In genomic region chr6:73901986-73902385, GRCh38 we compare ENCODE assay signal across 26 cellular contexts.
"Had no signal": no experiment of that assay in that cellular context is flagged by ENCODE, and none has a peak within 500 bp of the region (broad histone marks: within the 10 kb centered on the region; RNA-seq: fewer than 3 reads in every experiment).

No MANE protein-coding gene starts in this region.

- ATAC-seq: stimulated activated effector memory CD8-positive, alpha-beta T cell treated with anti-CD3 and anti-CD28 coated beads, Interleukin-12 subunit alpha, Interleukin-12 subunit beta, amount 100 ng/mL, for 72 hours; stimulated activated memory B cell treated with anti-CD40 and anti-IgM and Interleukin-4, amounts not matched to agents 10 μg/mL and 1 μg/mL and 100 μg/mL, for 72 hours; stimulated activated naive B cell treated with anti-CD40 and anti-IgM and Interleukin-4, amounts not matched to agents 10 μg/mL and 1 μg/mL and 100 μg/mL, for 72 hours; stimulated activated naive CD8-positive, alpha-beta T cell treated with anti-CD3 and anti-CD28 coated beads, Interleukin-15, amount 100 ng/mL, for 72 hours; stimulated activated naive CD8-positive, alpha-beta T cell treated with anti-CD3 and anti-CD28 coated beads, Interleukin-15, Interleukin-2, amounts not matched to agents 100 U/mL and 50 U/mL, for 24 hours had no signal

- H3K9me3 ChIP-seq: suprapubic skin, testis, thyroid gland, upper lobe of right lung had no signal

- H3K27me3 ChIP-seq: stomach, suprapubic skin, testis, thyroid gland, tibial artery, tibial nerve, transverse colon, upper lobe of left lung, upper lobe of right lung, uterus, vagina had no signal

- DNase-seq: stimulated activated CD4-positive, alpha-beta T cell treated with anti-CD3 and anti-CD28 coated beads, Interleukin-2, amount 100 ng/mL, for 48 hours; stimulated activated CD4-positive, alpha-beta T cell treated with anti-CD3 and anti-CD28 coated beads, Interleukin-4, amount 100 ng/mL, for 1 hour; stimulated activated CD4-positive, alpha-beta T cell treated with anti-CD3 and anti-CD28 coated beads, Interleukin-4, amount 100 ng/mL, for 24 hours; stimulated activated CD4-positive, alpha-beta T cell treated with anti-CD3 and anti-CD28 coated beads, Interleukin-4, amount 100 ng/mL, for 4 hours; stimulated activated CD8-positive, alpha-beta memory T cell treated with anti-CD3 and anti-CD28 coated beads, Interleukin-4, amount 100 ng/mL, for 48 hours; stimulated activated naive B cell treated with anti-CD40 and anti-IgM and Interleukin-4, amounts not matched to agents 10 μg/mL and 1 μg/mL and 100 μg/mL, for 72 hours; stimulated activated naive CD4-positive, alpha-beta T cell; stimulated activated naive CD4-positive, alpha-beta T cell treated with Interleukin-2 at 50 U/mL for 16 hours; stimulated activated naive CD8-positive, alpha-beta T cell treated with anti-CD3 and anti-CD28 coated beads, Interleukin-15, amount 100 ng/mL, for 72 hours; stimulated activated naive CD8-positive, alpha-beta T cell treated with anti-CD3 and anti-CD28 coated beads, Interleukin-15, Interleukin-2, amounts not matched to agents 100 U/mL and 50 U/mL, for 24 hours; stomach; substantia nigra; testis; thyroid gland; tibial artery; transverse colon; upper lobe of left lung; upper lobe of right lung; uterus had no signal

- H3K27ac ChIP-seq: stomach, suprapubic skin, testis, thoracic aorta, thyroid gland, tibial artery, tibial nerve, transverse colon, upper lobe of left lung, upper lobe of right lung, uterus, vagina had no signal

- FAIRE-seq: urothelium cell line had no signal

- H3K4me3 ChIP-seq: stomach, suprapubic skin, testis, thoracic aorta, thyroid gland, tibial artery, tibial nerve, transverse colon, upper lobe of left lung, upper lobe of right lung, uterus, vagina had no signal

- H3K4me1 ChIP-seq: stomach, suprapubic skin, testis, thyroid gland, tibial artery, tibial nerve, transverse colon, upper lobe of left lung, upper lobe of right lung, vagina had no signal

- H3K36me3 ChIP-seq: stomach, suprapubic skin, thoracic aorta, thyroid gland, tibial artery, tibial nerve, transverse colon, upper lobe of left lung, upper lobe of right lung, uterus, vagina had no signal
